ENCODE assay signal across 19 cellular contexts in genomic region chr17:81335388-81336157, GRCh38. TPM values are rescaled to one million over a fixed set of nuclear protein-coding genes. Genes with fewer than 3 reads are reported as not detected.
DNase-seq lines count a peak whose midpoint lies in the region; ATAC-seq and TF ChIP-seq lines count a peak whose summit lies in the region.
"Had no signal": no experiment of that assay in that cellular context is flagged by ENCODE, and none has a peak within 500 bp of the region (broad histone marks: within the 10 kb centered on the region; RNA-seq: fewer than 3 reads in every experiment).

No MANE protein-coding gene starts in this region.

- H3K4me3 ChIP-seq in PC-9 (no peak overlapping the region), spleen (no peak overlapping the region)
- H3K4me3 ChIP-seq: BLaER1 treated with 17β-estradiol and CSF1 and Interleukin-3, amounts not matched to agents 10 nM and 100 nM; vagina had no signal

- POLR2A ChIA-PET in PC-9 (lab: Charles Lee; ENCODE audit: unreplicated experiment) = interaction anchor here (0.5 to 0.9 kb wide), 4 partner anchors 39 to 87 kb away, joined by 3 to 14 read pairs (median 5); partner anchors contain the start of gene BAHCC1

- H3K27me3 ChIP-seq in PC-9 (ENCODE audit: insufficient read depth, low read depth) (no peaks in the 10 kb centered on the region), spleen (replicated peaks in 1 of 7) (peaks cover 0 to 94% (median 14%) of the 10 kb centered on the region in 7 donors)
- H3K27me3 ChIP-seq: vagina had no signal

- H3K4me1 ChIP-seq in PC-9 (replicated peaks; ENCODE audit: insufficient read depth) (peaks cover 56% of the 10 kb centered on the region), spleen (peaks cover 13 to 45% (median 37%) of the 10 kb centered on the region in 6 donors)

- intact Hi-C loops in PC-9 (cut with micrococcal nuclease; ENCODE audit: unreplicated experiment) = no loop called here
- intact Hi-C loops in spleen (cut with DNase I; ENCODE audit: low total_unique reads) = no loop called here

- H3K27ac ChIP-seq in PC-9 = peak overlapping the region; percentile 48
- H3K27ac ChIP-seq in spleen = no peak overlapping the region
- H3K27ac ChIP-seq: BLaER1 treated with 17β-estradiol and CSF1 and Interleukin-3, amounts not matched to agents 10 nM and 100 nM; brain microvascular endothelial cell; vagina had no signal

- H3K9me2 ChIP-seq in PC-9 (ENCODE audit: insufficient read depth) = no peaks in the 10 kb centered on the region

- H3K36me3 ChIP-seq in PC-9 (ENCODE audit: low read depth) = no peaks in the 10 kb centered on the region
- H3K36me3 ChIP-seq in spleen = no peaks in the 10 kb centered on the region
- H3K36me3 ChIP-seq: brain microvascular endothelial cell, vagina had no signal

- H3K4me2 ChIP-seq in PC-9 = peak overlapping the region; percentile 64

- TF ChIP-seq POLR2A in spleen (IDR thresholded peaks at IDR 0.05) = no peak

- WGBS in spleen, 5 donors = 76 to 95% (median 89%) methylated on average over 6 to 12 of the region's 12 CpGs

- peak; percentile 18 for ATAC-seq in esophagus mucosa
- no peak for ATAC-seq in HG02870 (IDR thresholded peaks at IDR 0.05; ENCODE audit: unreplicated experiment)
- ATAC-seq: activated T-helper 17 cell treated with anti-CD3 and anti-CD28 coated beads, Interleukin-2, amount 50 U/mL, for 72 hours; left lobe of liver had no signal

- H3K79me2 ChIP-seq in PC-9 (ENCODE audit: low read depth) = peaks cover 7% of the 10 kb centered on the region

- CTCF ChIA-PET in PC-9 (lab: Charles Lee) = interaction anchor here (0.6 kb wide), 2 partner anchors 81 to 84 kb away, joined by 3 to 7 read pairs; no protein-coding TSS in a partner anchor

- H4K20me1 ChIP-seq in PC-9 (ENCODE audit: insufficient read depth) = no peaks in the 10 kb centered on the region

- no peak for TF ChIP-seq CTCF in PC-9 (conservative IDR thresholded peaks at IDR 0.05)
- TF ChIP-seq CTCF in spleen (IDR thresholded peaks at IDR 0.05 in 8 of 11, conservative IDR thresholded peaks at IDR 0.05 in 3 of 11) = no peak

- H2AFZ ChIP-seq in PC-9 = no peak overlapping the region

- DNase-seq in NCI-H2196 (lab: John Stamatoyannopoulos, UW; ENCODE audit: unreplicated experiment) (peak; percentile 44), NCI-H2196 treated with DMSO at 0.1 percent for 48 hours (lab: John Stamatoyannopoulos, UW; ENCODE audit: unreplicated experiment) (no peak), PC-9 (peak; percentile 75 to 95), spleen (peak; percentile 56), NCI-H2081 treated with DMSO at 0.1 percent for 48 hours (lab: John Stamatoyannopoulos, UW) (no peak), nucleus accumbens (lab: John Stamatoyannopoulos, UW) (no peak)
- DNase-seq: activated CD4-positive, alpha-beta T cell treated with anti-CD3 and anti-CD28 coated beads, Interleukin-2, amount 10 ng/mL, durations not matched to agents 7 days and 5 days; activated naive CD8-positive, alpha-beta T cell treated with anti-CD3 and anti-CD28 coated beads, Interleukin-2, amount 10 ng/mL, durations not matched to agents 7 days and 5 days; brain microvascular endothelial cell; cortex of kidney; HCEC 1CT; head of caudate nucleus; NCI-H1105 treated with DMSO at 0.1 percent for 48 hours had no signal

- peaks cover 13% of the 10 kb centered on the region; the same call in 1 of the 2 replicates for H3F3A ChIP-seq in PC-9 (ENCODE audit: insufficient read depth, low read depth)

- BruUV-seq in PC-9 (replicated peaks; lab: Mats Ljungman, UMichigan) = no TSS peak

- no peaks in the 10 kb centered on the region for H3K9me3 ChIP-seq in PC-9 (ENCODE audit: insufficient read depth, low read depth)
- no peaks in the 10 kb centered on the region for H3K9me3 ChIP-seq in spleen
- H3K9me3 ChIP-seq: BLaER1 treated with 17β-estradiol and CSF1 and Interleukin-3, amounts not matched to agents 10 nM and 100 nM; vagina had no signal

RNA-seq across cellular contexts. Expression of gene SLC38A10, which starts 40.5 kb away (rescaled TPM):
- total RNA-seq in PC-9 (2021) = 127 and 130 TPM in 2 replicates
- total RNA-seq in esophagus mucosa = 24.6 TPM
- total RNA-seq in spleen = 100 to 1,000 TPM in 1 of 7 donors, 10 to 100 TPM in 6; 82.8 to 112 (median 95.0) TPM
- polyA plus RNA-seq in spleen = 10 to 100 TPM; 54.9 to 85.1 (median 71.4) TPM

RNA-seq across cellular contexts. Expression of gene BAHCC1, which starts 59.7 kb away (rescaled TPM):
- total RNA-seq in PC-9 (2021) (33.7 and 35.4 TPM in 2 replicates), esophagus mucosa (4.2 TPM), spleen (10 to 100 TPM in 6 of 7 donors, 1 to 10 TPM in 1; 8.7 to 20.3 (median 14.9) TPM)
- 10 to 100 TPM in 1 of 3 donors, 1 to 10 TPM in 2; 1.7 to 10.2 (median 2.0) TPM for polyA plus RNA-seq in spleen
- total RNA-seq: activated CD4-positive, alpha-beta T cell treated with anti-CD3 and anti-CD28 coated beads, Interleukin-2, amount 10 ng/mL, durations not matched to agents 7 days and 5 days had no signal

Comparison
In these comparisons a context has a peak if more than half of its experiments do, and no peak if none do; other contexts are left out.
1. DNase-seq: peak in NCI-H2196 (single experiment), PC-9 (2 of 2) and spleen (single experiment); none in NCI-H2196 treated with DMSO at 0.1 percent for 48 hours (single experiment), NCI-H2081 treated with DMSO at 0.1 percent for 48 hours (single experiment) and nucleus accumbens (0 of 56).